10 cellular contexts compared by ENCODE assay signal in the genomic region with DNA sequence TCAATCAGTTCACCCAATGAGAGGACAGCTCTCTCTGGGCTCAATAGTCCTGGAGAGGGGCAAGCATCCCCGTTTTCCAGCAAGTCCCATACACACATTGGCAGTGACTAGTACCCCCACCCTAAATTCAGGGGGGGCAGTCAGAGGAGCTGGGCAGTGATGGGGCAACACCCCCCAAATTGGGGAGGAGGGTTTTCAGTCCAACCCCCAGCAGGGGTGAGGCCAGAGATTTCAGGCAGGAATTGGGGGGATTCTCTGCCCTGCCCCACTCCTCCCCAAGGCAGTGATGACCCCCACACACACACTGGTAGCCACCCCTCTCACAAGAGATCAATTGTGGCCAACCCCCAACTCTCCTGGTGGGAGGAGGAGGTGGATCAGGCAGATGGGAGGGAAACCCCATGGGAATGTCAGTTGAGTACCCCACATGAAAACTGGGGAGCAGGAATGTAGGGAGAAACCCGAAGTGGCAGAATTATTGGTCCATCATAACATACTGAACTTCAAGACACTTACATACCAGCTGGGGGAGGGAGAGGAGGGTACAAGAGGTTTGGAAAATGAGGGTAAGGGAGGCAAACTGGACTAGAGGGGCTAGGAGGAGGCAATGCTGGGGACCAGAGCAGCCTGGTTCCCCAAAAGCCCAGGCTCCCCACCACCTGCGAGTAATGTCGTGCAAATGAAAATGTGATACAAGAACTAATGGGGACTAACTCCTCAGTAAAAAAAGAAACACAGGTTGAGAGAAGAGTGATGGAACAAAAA. TPM values are rescaled to one million over a fixed set of nuclear protein-coding genes. Genes with fewer than 3 reads are reported as not detected.
DNase-seq lines count a peak whose midpoint lies in the region; ATAC-seq and TF ChIP-seq lines count a peak whose summit lies in the region.
"Had no signal": no experiment of that assay in that cellular context is flagged by ENCODE, and none has a peak within 500 bp of the region (broad histone marks: within the 10 kb centered on the region; RNA-seq: fewer than 3 reads in every experiment).

No MANE protein-coding gene starts in this region.

- H3K27me3 ChIP-seq in aorta (ENCODE audit: control insufficient read depth in 1 of 2, insufficient read depth in 2 of 2, low read length in 1 of 2) = no peaks in the 10 kb centered on the region

- no peak for TF ChIP-seq CTCF in nephron progenitor cell (IDR thresholded peaks at IDR 0.05)

- no peaks in the 10 kb centered on the region for H3K9me3 ChIP-seq in aorta (ENCODE audit: control insufficient read depth, low read length)

- H3K9me3 Mint-ChIP-seq in stimulated activated naive CD8-positive, alpha-beta T cell treated with anti-CD3 and anti-CD28 coated beads, Interleukin-15, Interleukin-2, amounts not matched to agents 100 ng/mL and 50 ng/mL, for 24 hours = no peaks in the 10 kb centered on the region
- no peaks in the 10 kb centered on the region for H3K9me3 Mint-ChIP-seq in central memory CD8-positive, alpha-beta T cell
- H3K9me3 Mint-ChIP-seq in nephron progenitor cell = no peaks in the 10 kb centered on the region

- no peak overlapping the region for H3K27ac ChIP-seq in aorta (ENCODE audit: low read depth in 1 of 2, low read length in 2 of 2)

- DNase-seq in stimulated activated naive CD8-positive, alpha-beta T cell treated with anti-CD3 and anti-CD28 coated beads, Interleukin-15, Interleukin-2, amounts not matched to agents 100 U/mL and 50 U/mL, for 24 hours = no peak
- no peak for DNase-seq in central memory CD8-positive, alpha-beta T cell (ENCODE audit: low spot score in 2 of 2)
- DNase-seq in nephron progenitor cell (no peak), aorta (peak; percentile 27 to 44), NAMALWA (ENCODE audit: low spot score) (no peak), NCI-H524 treated with DMSO at 0.1 percent for 48 hours (lab: John Stamatoyannopoulos, UW) (no peak)

- H3K27ac Mint-ChIP-seq in stimulated activated naive CD8-positive, alpha-beta T cell treated with anti-CD3 and anti-CD28 coated beads, Interleukin-15, Interleukin-2, amounts not matched to agents 100 ng/mL and 50 ng/mL, for 24 hours = peak overlapping the region; percentile 96
- peak overlapping the region; percentile 97 for H3K27ac Mint-ChIP-seq in central memory CD8-positive, alpha-beta T cell (ENCODE audit: low read depth)
- peak overlapping the region; percentile 95 for H3K27ac Mint-ChIP-seq in nephron progenitor cell

- H3K27me3 Mint-ChIP-seq in stimulated activated naive CD8-positive, alpha-beta T cell treated with anti-CD3 and anti-CD28 coated beads, Interleukin-15, Interleukin-2, amounts not matched to agents 100 ng/mL and 50 ng/mL, for 24 hours = no peaks in the 10 kb centered on the region
- H3K27me3 Mint-ChIP-seq in central memory CD8-positive, alpha-beta T cell = no peaks in the 10 kb centered on the region
- peaks cover 2% of the 10 kb centered on the region for H3K27me3 Mint-ChIP-seq in nephron progenitor cell (ENCODE audit: low read depth, poor library complexity)

- peaks cover 54% of the 10 kb centered on the region for H3K4me1 Mint-ChIP-seq in stimulated activated naive CD8-positive, alpha-beta T cell treated with anti-CD3 and anti-CD28 coated beads, Interleukin-15, Interleukin-2, amounts not matched to agents 100 ng/mL and 50 ng/mL, for 24 hours (ENCODE audit: low read depth)
- H3K4me1 Mint-ChIP-seq in central memory CD8-positive, alpha-beta T cell = peaks cover 52% of the 10 kb centered on the region
- peaks cover 39% of the 10 kb centered on the region for H3K4me1 Mint-ChIP-seq in nephron progenitor cell

- H3K36me3 ChIP-seq in aorta (ENCODE audit: control insufficient read depth in 1 of 2, insufficient read depth in 2 of 2, low read length in 1 of 2) = no peaks in the 10 kb centered on the region

- no peak overlapping the region for H3K4me3 ChIP-seq in aorta (ENCODE audit: low read length in 2 of 2)
- H3K4me3 ChIP-seq: lung, smooth muscle cell had no signal

- peaks cover 30% of the 10 kb centered on the region for H3K36me3 Mint-ChIP-seq in stimulated activated naive CD8-positive, alpha-beta T cell treated with anti-CD3 and anti-CD28 coated beads, Interleukin-15, Interleukin-2, amounts not matched to agents 100 ng/mL and 50 ng/mL, for 24 hours (ENCODE audit: low read depth)
- H3K36me3 Mint-ChIP-seq in central memory CD8-positive, alpha-beta T cell (ENCODE audit: insufficient read depth) = peaks cover 63% of the 10 kb centered on the region
- peaks cover 11% of the 10 kb centered on the region for H3K36me3 Mint-ChIP-seq in nephron progenitor cell (ENCODE audit: low read depth)

- H3K4me1 ChIP-seq in aorta (ENCODE audit: control insufficient read depth in 1 of 2, insufficient read depth in 2 of 2, low read length in 2 of 2) = no peaks in the 10 kb centered on the region

- peak overlapping the region; percentile 74 for H3K4me3 Mint-ChIP-seq in stimulated activated naive CD8-positive, alpha-beta T cell treated with anti-CD3 and anti-CD28 coated beads, Interleukin-15, Interleukin-2, amounts not matched to agents 100 ng/mL and 50 ng/mL, for 24 hours
- peak overlapping the region; percentile 88 for H3K4me3 Mint-ChIP-seq in central memory CD8-positive, alpha-beta T cell
- H3K4me3 Mint-ChIP-seq in nephron progenitor cell = peak overlapping the region; percentile 62

- intact Hi-C loops in aorta (cut with DNase I) = loop anchor here in 1 of 2 donors (2.0 to 10.0 kb wide), 3 partner anchors 21 to 475 kb away; partner anchors contain the start of genes HES7, TP53 and WRAP53

- no peak for ATAC-seq in stimulated activated naive CD8-positive, alpha-beta T cell treated with anti-CD3 and anti-CD28 coated beads, Interleukin-15, Interleukin-2, amounts not matched to agents 100 U/mL and 50 U/mL, for 24 hours
- ATAC-seq in central memory CD8-positive, alpha-beta T cell (replicated peaks; ENCODE audit: extremely low read depth, poor library complexity, severe bottlenecking) = no peak
- ATAC-seq in aorta (ENCODE audit: low FRiP score) (no peak), GM21360 (IDR thresholded peaks at IDR 0.05; ENCODE audit: unreplicated experiment) (no peak)

- WGBS in aorta, 2 donors = 62 to 71% methylated on average over 4 of the region's 4 CpGs

RNA-seq across cellular contexts. Expression of gene VAMP2, which starts 3.1 kb away (rescaled TPM):
- 10 to 100 TPM; 73.4 to 80.8 TPM for total RNA-seq in aorta
- polyA plus RNA-seq in aorta = 100 to 1,000 TPM in 1 of 2 donors, 10 to 100 TPM in 1; 59.7 to 105 TPM

RNA-seq across cellular contexts. Expression of gene PER1, which starts 7.4 kb away (rescaled TPM):
- 100 to 1,000 TPM; 100 to 297 TPM for total RNA-seq in aorta
- polyA plus RNA-seq in aorta = 100 to 1,000 TPM in 1 of 2 donors, 10 to 100 TPM in 1; 34.3 to 246 TPM

RNA-seq across cellular contexts. Expression of gene TMEM107, which starts 16.5 kb away (rescaled TPM):
- total RNA-seq in aorta = 10 to 100 TPM in 1 of 2 donors, 1 to 10 TPM in 1; 8.9 to 12.3 TPM
- 10 to 100 TPM in 1 of 2 donors, 1 to 10 TPM in 1; 9.9 to 20.9 TPM for polyA plus RNA-seq in aorta

RNA-seq across cellular contexts. Expression of gene BORCS6, which starts 30.3 kb away (rescaled TPM):
- 1 to 10 TPM; 5.2 to 8.0 TPM for total RNA-seq in aorta
- polyA plus RNA-seq in aorta = 1 to 10 TPM; 6.4 to 9.4 TPM

RNA-seq across cellular contexts. Expression of gene HES7, which starts 35.7 kb away (rescaled TPM):
- total RNA-seq in aorta = under 1 TPM; 0.19 to 0.30 TPM
- polyA plus RNA-seq in aorta = 1 to 10 TPM in 1 of 2 donors, not detected in 1; 1.6 TPM
- total RNA-seq: smooth muscle cell had no signal
- polyA plus RNA-seq: smooth muscle cell had no signal

Comparison
In these comparisons a context has a peak if more than half of its experiments do, and no peak if none do; other contexts are left out.
1. DNase-seq: peak in aorta (2 of 2); none in stimulated activated naive CD8-positive, alpha-beta T cell treated with anti-CD3 and anti-CD28 coated beads, Interleukin-15, Interleukin-2, amounts not matched to agents 100 U/mL and 50 U/mL, for 24 hours (single experiment), central memory CD8-positive, alpha-beta T cell (0 of 2), nephron progenitor cell (single experiment), NAMALWA (single experiment) and NCI-H524 treated with DMSO at 0.1 percent for 48 hours (single experiment).
2. Peak in every context shown above with its lines, with median percentiles within 50 percentile points of each other: H3K27ac Mint-ChIP-seq and H3K4me3 Mint-ChIP-seq.